ENCODE assay signal across 11 cellular contexts in genomic region chr2:237440819-237441281, GRCh38. TPM values are rescaled to one million over a fixed set of nuclear protein-coding genes. Genes with fewer than 3 reads are reported as not detected.
A peak's percentile ranks its signal among the peaks of the same experiment; 100 is the strongest.
DNase-seq lines count a peak whose midpoint lies in the region; ATAC-seq and TF ChIP-seq lines count a peak whose summit lies in the region.
"Had no signal": no experiment of that assay in that cellular context is flagged by ENCODE, and none has a peak within 500 bp of the region (broad histone marks: within the 10 kb centered on the region; RNA-seq: fewer than 3 reads in every experiment).

No MANE protein-coding gene starts in this region.

- CTCF ChIA-PET in CD8-positive, alpha-beta T cell (lab: Charles Lee) = interaction anchor here (0.6 to 4.5 kb wide), 5 partner anchors 20 to 926 kb away, joined by 3 to 49 read pairs (median 3); no protein-coding TSS in a partner anchor

- POLR2A ChIA-PET in CD8-positive, alpha-beta T cell (lab: Charles Lee) = interaction anchor here (0.7 to 1.9 kb wide), 3 partner anchors 11 to 14 kb away, joined by 3 to 7 read pairs (median 5); no protein-coding TSS in a partner anchor

- DNase-seq in CD8-positive, alpha-beta T cell = no peak
- DNase-seq in activated naive CD8-positive, alpha-beta T cell treated with anti-CD3 and anti-CD28 coated beads, Interleukin-2, amount 50 U/mL, for 24 hours = peak; percentile 50
- DNase-seq in stimulated activated CD4-positive, alpha-beta T cell treated with anti-CD3 and anti-CD28 coated beads, Interleukin-15, amount 100 ng/mL, for 24 hours = peak; percentile 78
- no peak for DNase-seq in left lobe of liver (ENCODE audit: low spot score)
- no peak for DNase-seq in HPDE6-E6E7 (ENCODE audit: extremely low spot score)
- DNase-seq in hepatic stellate cell (ENCODE audit: low spot score) = no peak
- DNase-seq: KBM-7, right lobe of liver, trophoblast cell had no signal

- peaks cover 60% of the 10 kb centered on the region for H3K4me1 ChIP-seq in CD8-positive, alpha-beta T cell (ENCODE audit: insufficient read depth, low read length)
- H3K4me1 ChIP-seq: right lobe of liver had no signal

- no peak overlapping the region for H3K27ac ChIP-seq in CD8-positive, alpha-beta T cell (ENCODE audit: low read depth, low read length)
- H3K27ac ChIP-seq: right lobe of liver had no signal

- H3K36me3 Mint-ChIP-seq in CD8-positive, alpha-beta T cell = no peaks in the 10 kb centered on the region
- peaks cover 3% of the 10 kb centered on the region for H3K36me3 Mint-ChIP-seq in activated naive CD8-positive, alpha-beta T cell treated with anti-CD3 and anti-CD28 coated beads, Interleukin-2, amount 50 U/mL, for 24 hours (ENCODE audit: low read depth)

- H3K27ac Mint-ChIP-seq in CD8-positive, alpha-beta T cell = peak overlapping the region; percentile 56
- peak overlapping the region; percentile 87 for H3K27ac Mint-ChIP-seq in activated naive CD8-positive, alpha-beta T cell treated with anti-CD3 and anti-CD28 coated beads, Interleukin-2, amount 50 U/mL, for 24 hours

- H3K4me3 Mint-ChIP-seq in CD8-positive, alpha-beta T cell = no peak overlapping the region
- peak overlapping the region; percentile 52 for H3K4me3 Mint-ChIP-seq in activated naive CD8-positive, alpha-beta T cell treated with anti-CD3 and anti-CD28 coated beads, Interleukin-2, amount 50 U/mL, for 24 hours

- H3K27me3 Mint-ChIP-seq in CD8-positive, alpha-beta T cell (ENCODE audit: low read depth) = no peaks in the 10 kb centered on the region
- H3K27me3 Mint-ChIP-seq in activated naive CD8-positive, alpha-beta T cell treated with anti-CD3 and anti-CD28 coated beads, Interleukin-2, amount 50 U/mL, for 24 hours = no peaks in the 10 kb centered on the region

- TF ChIP-seq CTCF in CD8-positive, alpha-beta T cell (IDR thresholded peaks at IDR 0.05) = no peak

- no peaks in the 10 kb centered on the region for H3K9me3 Mint-ChIP-seq in CD8-positive, alpha-beta T cell
- H3K9me3 Mint-ChIP-seq in activated naive CD8-positive, alpha-beta T cell treated with anti-CD3 and anti-CD28 coated beads, Interleukin-2, amount 50 U/mL, for 24 hours = no peaks in the 10 kb centered on the region

- no peak overlapping the region for H3K4me3 ChIP-seq in CD8-positive, alpha-beta T cell (ENCODE audit: low read depth, low read length)
- H3K4me3 ChIP-seq: right lobe of liver had no signal

- H3K36me3 ChIP-seq in CD8-positive, alpha-beta T cell (ENCODE audit: insufficient read depth, low read length) = no peaks in the 10 kb centered on the region
- H3K36me3 ChIP-seq: right lobe of liver had no signal

- no peaks in the 10 kb centered on the region for H3K9me3 ChIP-seq in CD8-positive, alpha-beta T cell (ENCODE audit: low read length)
- H3K9me3 ChIP-seq: right lobe of liver had no signal

- no peaks in the 10 kb centered on the region for H3K27me3 ChIP-seq in CD8-positive, alpha-beta T cell (ENCODE audit: insufficient read depth, low read length)
- H3K27me3 ChIP-seq: right lobe of liver had no signal

- peaks cover 68% of the 10 kb centered on the region for H3K4me1 Mint-ChIP-seq in CD8-positive, alpha-beta T cell (ENCODE audit: low read depth)
- H3K4me1 Mint-ChIP-seq in activated naive CD8-positive, alpha-beta T cell treated with anti-CD3 and anti-CD28 coated beads, Interleukin-2, amount 50 U/mL, for 24 hours = peaks cover 86% of the 10 kb centered on the region

- ATAC-seq in CD8-positive, alpha-beta T cell = no peak
- ATAC-seq in HG03103 (IDR thresholded peaks at IDR 0.05; ENCODE audit: low read depth, unreplicated experiment) (peak; percentile 55), left lobe of liver (no peak), HG02678 (IDR thresholded peaks at IDR 0.05; ENCODE audit: unreplicated experiment) (no peak)
- peak; percentile 85 for ATAC-seq in activated naive CD8-positive, alpha-beta T cell treated with anti-CD3 and anti-CD28 coated beads, Interleukin-2, amount 50 U/mL, for 24 hours
- ATAC-seq: right lobe of liver had no signal

- intact Hi-C loops in CD8-positive, alpha-beta T cell (cut with DNase I, micrococcal nuclease) = loop anchor here in 1 of 2 experiments (2.0 kb wide), 1 partner anchor 16 kb away; no protein-coding TSS in a partner anchor

RNA-seq across cellular contexts. Expression of gene COL6A3, which starts 26.9 kb away (rescaled TPM):
- 1 to 10 TPM; 1.7 TPM for total RNA-seq in CD8-positive, alpha-beta T cell
- 6.2 TPM for total RNA-seq in left lobe of liver

RNA-seq across cellular contexts. Expression of gene MLPH, which starts 46.2 kb away (rescaled TPM):
- total RNA-seq in CD8-positive, alpha-beta T cell = not detected
- total RNA-seq in left lobe of liver = 55.0 TPM

Comparison
In these comparisons a context has a peak if more than half of its experiments do, and no peak if none do; other contexts are left out.
1. ATAC-seq: peak in HG03103 (single experiment) and activated naive CD8-positive, alpha-beta T cell treated with anti-CD3 and anti-CD28 coated beads, Interleukin-2, amount 50 U/mL, for 24 hours (single experiment); none in CD8-positive, alpha-beta T cell (single experiment), left lobe of liver (single experiment) and HG02678 (single experiment).
2. DNase-seq: peak in activated naive CD8-positive, alpha-beta T cell treated with anti-CD3 and anti-CD28 coated beads, Interleukin-2, amount 50 U/mL, for 24 hours (single experiment) and stimulated activated CD4-positive, alpha-beta T cell treated with anti-CD3 and anti-CD28 coated beads, Interleukin-15, amount 100 ng/mL, for 24 hours (single experiment); none in CD8-positive, alpha-beta T cell (0 of 7), left lobe of liver (single experiment), HPDE6-E6E7 (single experiment) and hepatic stellate cell (single experiment).
3. RNA of gene MLPH, which starts 46.2 kb away (total RNA-seq): 55.0 TPM in left lobe of liver (single experiment); not detected in CD8-positive, alpha-beta T cell; every median in the first group is over 10 times any median in the second.